In genomic region chrX:17861496-17862011, GRCh38 we compare ENCODE assay signal across 10 cellular contexts. TPM values are rescaled to one million over a fixed set of nuclear protein-coding genes. Genes with fewer than 3 reads are reported as not detected.
DNase-seq lines count a peak whose midpoint lies in the region; ATAC-seq, FAIRE-seq and TF ChIP-seq lines count a peak whose summit lies in the region.
"Had no signal": no experiment of that assay in that cellular context is flagged by ENCODE, and none has a peak within 500 bp of the region (broad histone marks: within the 10 kb centered on the region; RNA-seq: fewer than 3 reads in every experiment).

No MANE protein-coding gene starts in this region.

- H3K27me3 ChIP-seq in right cardiac atrium (ENCODE audit: control insufficient read depth, insufficient read depth), result no peaks in the 10 kb centered on the region
- H3K27me3 ChIP-seq in psoas muscle (ENCODE audit: insufficient read depth in 3 of 3, low read length in 2 of 3), result peaks cover 0 to 34% (median 0%) of the 10 kb centered on the region in 3 donors

- H3K4me1 Mint-ChIP-seq in T-helper 17 cell, result peaks cover 3% of the 10 kb centered on the region

- H3K36me3 ChIP-seq in psoas muscle (ENCODE audit: insufficient read depth in 1 of 2, low read depth in 1 of 2), result no peaks in the 10 kb centered on the region

- peak overlapping the region; percentile 80 for H3K4me3 Mint-ChIP-seq in T-helper 17 cell

- H3K27ac ChIP-seq in right cardiac atrium (ENCODE audit: low read length) (no peak overlapping the region), psoas muscle (no peak overlapping the region)

- peaks cover 2% of the 10 kb centered on the region for H3K36me3 Mint-ChIP-seq in T-helper 17 cell (ENCODE audit: low read depth)

- H3K4me1 ChIP-seq in right cardiac atrium (ENCODE audit: control insufficient read depth, insufficient read depth, low read length) (peaks cover under 1% of the 10 kb centered on the region), psoas muscle (no peaks in the 10 kb centered on the region)

- FAIRE-seq in D721Med (lab: Jason Lieb, UNC), result peak; percentile 6

- DNase-seq in D721Med (ENCODE audit: insufficient read length, low spot score) (no peak), T-helper 17 cell (no peak), right cardiac atrium (no peak), psoas muscle (peak in 1 of 2 donors; percentile 52), OCI-M2 (lab: John Stamatoyannopoulos, UW; ENCODE audit: unreplicated experiment) (no peak), D341Med (ENCODE audit: low spot score) (no peak)

- TF ChIP-seq CTCF in D721Med (IDR thresholded peaks at IDR 0.05; ENCODE audit: insufficient read depth, missing control alignments) (no peak), psoas muscle (IDR thresholded peaks at IDR 0.05) (no peak)

- no peaks in the 10 kb centered on the region for H3K9me3 ChIP-seq in T-helper 17 cell (ENCODE audit: control insufficient read depth, low read length, poor library complexity, severe bottlenecking)
- H3K9me3 ChIP-seq in right cardiac atrium (ENCODE audit: control insufficient read depth, low read length), result no peaks in the 10 kb centered on the region
- no peaks in the 10 kb centered on the region for H3K9me3 ChIP-seq in psoas muscle

- intact Hi-C loops in right cardiac atrium (cut with DNase I), result no loop called here
- intact Hi-C loops in psoas muscle (cut with DNase I), result no loop called here

- no peak overlapping the region for H3K27ac Mint-ChIP-seq in T-helper 17 cell

- peaks cover 44% of the 10 kb centered on the region for H3K27me3 Mint-ChIP-seq in T-helper 17 cell

- H3K4me3 ChIP-seq in right cardiac atrium (ENCODE audit: low read length) (peak overlapping the region; percentile 66), psoas muscle (peak overlapping the region; percentile 57)

- 5% methylated on average over 15 of the region's 15 CpGs for WGBS in right cardiac atrium
- 6 to 27% (median 8%) methylated on average over 13 to 15 of the region's 15 CpGs for WGBS in psoas muscle, 3 donors

- ATAC-seq in T-helper 17 cell, result no peak
- no peak for ATAC-seq in right cardiac atrium
- ATAC-seq in psoas muscle, result peak in 1 of 4 donors; percentile 15
- no peak for ATAC-seq in HG02852 (IDR thresholded peaks at IDR 0.05; ENCODE audit: unreplicated experiment)
- no peak for ATAC-seq in GM18517 (IDR thresholded peaks at IDR 0.05; ENCODE audit: unreplicated experiment)

RNA-seq across cellular contexts. Expression of gene RAI2, which starts 0.5 kb away (rescaled TPM):
- total RNA-seq in T-helper 17 cell, result under 1 TPM; 0.18 to 0.72 TPM
- total RNA-seq in right cardiac atrium, result 10 to 100 TPM; 32.8 to 44.2 (median 37.1) TPM
- 40.1 TPM for polyA plus RNA-seq in right cardiac atrium
- 1 to 10 TPM; 3.2 to 6.3 (median 3.8) TPM for total RNA-seq in psoas muscle
- polyA plus RNA-seq in psoas muscle, result 1 to 10 TPM; 3.9 to 4.8 (median 4.2) TPM
- total RNA-seq: G401, HT1080 had no signal

Comparison
In these comparisons a context has a peak if more than half of its experiments do, and no peak if none do; other contexts are left out.
1. RNA of gene RAI2, which starts 0.5 kb away (total RNA-seq): 32.8 to 44.2 TPM in right cardiac atrium; 3.2 to 6.3 TPM in psoas muscle and 0.18 to 0.72 TPM in T-helper 17 cell; every median in the first group is over 4 times any median in the second.